27 cellular contexts compared by ENCODE assay signal in genomic region chr22:20635227-20635591, GRCh38.
"Had no signal": no experiment of that assay in that cellular context is flagged by ENCODE, and none has a peak within 500 bp of the region (broad histone marks: within the 10 kb centered on the region; RNA-seq: fewer than 3 reads in every experiment).

No MANE protein-coding gene starts in this region.

- H3K27ac ChIP-seq: brain microvascular endothelial cell, Peyer's patch, SJSA1 had no signal

- H3K4me3 ChIP-seq: Peyer's patch, SJSA1 had no signal

- H3K4me1 ChIP-seq: Peyer's patch, SJSA1 had no signal

- H3K36me3 Mint-ChIP-seq: activated naive CD4-positive, alpha-beta T cell treated with anti-CD3 and anti-CD28 coated beads, Interleukin-2, amount 50 U/mL, for 24 hours had no signal

- H3K4me3 Mint-ChIP-seq: activated CD4-positive, alpha-beta T cell treated with anti-CD3 and anti-CD28 coated beads, Interleukin-2, amount 10 ng/mL, durations not matched to agents 24 days and 14 days; activated CD8-positive, alpha-beta T cell treated with anti-CD3 and anti-CD28 coated beads, Interleukin-2, amount 10 ng/mL, durations not matched to agents 7 days and 5 days; activated naive CD4-positive, alpha-beta T cell treated with anti-CD3 and anti-CD28 coated beads, Interleukin-2, amount 50 U/mL, for 24 hours; activated naive CD8-positive, alpha-beta T cell treated with anti-CD3 and anti-CD28 coated beads, Interleukin-2, amount 50 U/mL, for 24 hours; activated T-cell treated with anti-CD3 and anti-CD28 coated beads, Interleukin-2, amount 50 U/mL, for 24 hours; T-helper 1 cell treated with Interleukin-12 subunit alpha and Interleukin-12 subunit beta and Interleukin-4 antibody, amounts not matched to agents 30 μg/mL and 1 μg/mL, for 36 hours; T-helper 2 cell treated with Interferon-gamma antibody and Interleukin-4, amounts not matched to agents 5 μg/mL and 100 μg/mL, for 36 hours had no signal

- DNase-seq: activated CD4-positive, alpha-beta T cell treated with anti-CD3 and anti-CD28 coated beads, Interleukin-2, amount 10 ng/mL, durations not matched to agents 24 days and 14 days; activated CD4-positive, alpha-beta T cell treated with anti-CD3 and anti-CD28 coated beads, Interleukin-2, amount 50 U/mL, for 4 hours; activated CD8-positive, alpha-beta T cell treated with anti-CD3 and anti-CD28 coated beads, Interleukin-2, amount 10 ng/mL, durations not matched to agents 7 days and 5 days; activated gamma-delta T cell; activated naive CD4-positive, alpha-beta T cell treated with Interleukin-2 at 50 U/mL for 16 hours; activated naive CD8-positive, alpha-beta T cell treated with anti-CD3 and anti-CD28 coated beads, Interleukin-2, amount 50 U/mL, for 24 hours; activated T-cell treated with anti-CD3 and anti-CD28 coated beads, Interleukin-2, amount 50 U/mL, for 24 hours; brain microvascular endothelial cell; central memory CD4-positive, alpha-beta T cell; NCI-H1105; NCI-H1417 treated with DMSO at 0.1 percent for 48 hours; NCI-H1930; NCI-H2081 treated with DMSO at 0.1 percent for 48 hours; NCI-H226; NCI-H446 treated with DMSO at 0.1 percent for 48 hours; NCI-H524 treated with DMSO at 0.1 percent for 48 hours; NK-92 treated with Interleukin-12 subunit alpha and Interleukin-12 subunit beta, amount 100 ng/mL, for 24 hours; PC-3; Peyer's patch; RPMI8226; SHP77 treated with DMSO at 0.1 percent for 48 hours; SK-N-SH had no signal

- H3K9me3 ChIP-seq: Peyer's patch, SJSA1, SK-N-SH had no signal

- H3K9me3 Mint-ChIP-seq: activated naive CD4-positive, alpha-beta T cell treated with anti-CD3 and anti-CD28 coated beads, Interleukin-2, amount 50 U/mL, for 24 hours had no signal

- ATAC-seq: activated CD8-positive, alpha-beta T cell treated with anti-CD3 and anti-CD28 coated beads, Interleukin-2, amount 10 ng/mL, durations not matched to agents 7 days and 5 days; activated naive CD8-positive, alpha-beta T cell treated with anti-CD3 and anti-CD28 coated beads, Interleukin-2, amount 50 U/mL, for 24 hours; PC-3 had no signal

- H3K4me1 Mint-ChIP-seq: activated CD4-positive, alpha-beta T cell treated with anti-CD3 and anti-CD28 coated beads, Interleukin-2, amount 10 ng/mL, durations not matched to agents 24 days and 14 days; activated naive CD4-positive, alpha-beta T cell treated with anti-CD3 and anti-CD28 coated beads, Interleukin-2, amount 50 U/mL, for 24 hours; activated naive CD8-positive, alpha-beta T cell treated with anti-CD3 and anti-CD28 coated beads, Interleukin-2, amount 50 U/mL, for 24 hours had no signal

- H3K9ac ChIP-seq: SK-N-SH had no signal

- H3K27me3 ChIP-seq: Peyer's patch had no signal

- H3K9me2 ChIP-seq: SK-N-SH had no signal

- H3K4me2 ChIP-seq: SK-N-SH had no signal

- H3K36me3 ChIP-seq: brain microvascular endothelial cell, Peyer's patch, SJSA1 had no signal

- H3K27ac Mint-ChIP-seq: activated CD4-positive, alpha-beta T cell treated with anti-CD3 and anti-CD28 coated beads, Interleukin-2, amount 10 ng/mL, durations not matched to agents 24 days and 14 days; activated CD8-positive, alpha-beta T cell treated with anti-CD3 and anti-CD28 coated beads, Interleukin-2, amount 10 ng/mL, durations not matched to agents 7 days and 5 days; activated naive CD4-positive, alpha-beta T cell treated with anti-CD3 and anti-CD28 coated beads, Interleukin-2, amount 50 U/mL, for 24 hours; activated naive CD8-positive, alpha-beta T cell treated with anti-CD3 and anti-CD28 coated beads, Interleukin-2, amount 50 U/mL, for 24 hours; activated T-cell treated with anti-CD3 and anti-CD28 coated beads, Interleukin-2, amount 50 U/mL, for 24 hours; activated T-helper 2 cell treated with anti-CD3 and anti-CD28 coated beads, Interferon-gamma antibody, Interleukin-2, Interleukin-4, amounts not matched to agents 10 μg/mL and 5 μg/mL and 100 μg/mL, durations not matched to agents 14 hours and 24 hours and 36 hours; T-helper 1 cell treated with Interleukin-12 subunit alpha and Interleukin-12 subunit beta and Interleukin-4 antibody, amounts not matched to agents 30 μg/mL and 1 μg/mL, for 36 hours; T-helper 2 cell treated with Interferon-gamma antibody and Interleukin-4, amounts not matched to agents 5 μg/mL and 100 μg/mL, for 36 hours had no signal
